4 cellular contexts compared by ENCODE assay signal in the genomic region with DNA sequence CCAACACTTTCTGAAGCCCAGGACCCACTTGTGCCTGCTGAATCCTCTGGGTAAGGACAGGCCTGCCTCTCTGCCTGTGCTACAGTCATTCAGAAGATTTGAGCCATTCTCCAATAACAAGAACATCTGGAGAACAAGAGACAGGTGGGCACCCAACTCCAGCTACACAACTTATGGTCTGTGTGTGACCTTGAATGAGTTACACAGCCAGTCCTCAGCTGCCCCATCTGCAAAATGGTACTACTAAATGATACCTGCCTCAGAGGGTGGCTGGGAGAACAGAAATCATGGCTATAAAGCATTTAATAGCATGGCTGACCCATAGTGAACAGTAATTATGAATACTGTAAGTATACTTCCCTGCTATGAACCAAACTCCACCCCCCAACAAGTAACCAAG.
TF ChIP-seq lines count a peak whose summit lies in the region.

No MANE protein-coding gene starts in this region.

TF ChIP-seq in SK-N-SH, 30 proteins besides CTCF, POLR2A, EP300 and RAD21:
- TF ChIP-seq SIN3A (IDR thresholded peaks at IDR 0.05; ENCODE audit: borderline replicate concordance, low read depth, low read length) (no peak), RFX5 (IDR thresholded peaks at IDR 0.05; ENCODE audit: low read length) (no peak)
- TF ChIP-seq, protein P1, sequence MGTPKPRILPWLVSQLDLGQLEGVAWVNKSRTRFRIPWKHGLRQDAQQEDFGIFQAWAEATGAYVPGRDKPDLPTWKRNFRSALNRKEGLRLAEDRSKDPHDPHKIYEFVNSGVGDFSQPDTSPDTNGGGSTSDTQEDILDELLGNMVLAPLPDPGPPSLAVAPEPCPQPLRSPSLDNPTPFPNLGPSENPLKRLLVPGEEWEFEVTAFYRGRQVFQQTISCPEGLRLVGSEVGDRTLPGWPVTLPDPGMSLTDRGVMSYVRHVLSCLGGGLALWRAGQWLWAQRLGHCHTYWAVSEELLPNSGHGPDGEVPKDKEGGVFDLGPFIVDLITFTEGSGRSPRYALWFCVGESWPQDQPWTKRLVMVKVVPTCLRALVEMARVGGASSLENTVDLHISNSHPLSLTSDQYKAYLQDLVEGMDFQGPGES (IDR thresholded peaks at IDR 0.05; ENCODE audit: low read depth, low read length): no peak
- TF ChIP-seq, protein P2, sequence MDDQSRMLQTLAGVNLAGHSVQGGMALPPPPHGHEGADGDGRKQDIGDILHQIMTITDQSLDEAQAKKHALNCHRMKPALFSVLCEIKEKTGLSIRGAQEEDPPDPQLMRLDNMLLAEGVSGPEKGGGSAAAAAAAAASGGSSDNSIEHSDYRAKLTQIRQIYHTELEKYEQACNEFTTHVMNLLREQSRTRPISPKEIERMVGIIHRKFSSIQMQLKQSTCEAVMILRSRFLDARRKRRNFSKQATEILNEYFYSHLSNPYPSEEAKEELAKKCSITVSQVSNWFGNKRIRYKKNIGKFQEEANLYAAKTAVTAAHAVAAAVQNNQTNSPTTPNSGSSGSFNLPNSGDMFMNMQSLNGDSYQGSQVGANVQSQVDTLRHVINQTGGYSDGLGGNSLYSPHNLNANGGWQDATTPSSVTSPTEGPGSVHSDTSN (IDR thresholded peaks at IDR 0.05): no peak

TF ChIP-seq in SK-N-SH treated with all-trans-retinoic acid at 6 μM for 48 hours, 23 proteins besides CTCF, POLR2A, EP300 and RAD21:
- no peak for TF ChIP-seq SNAI2 (CRISPR knock-in tag; IDR thresholded peaks at IDR 0.05)
- TF ChIP-seq OSR1 (CRISPR knock-in tag; IDR thresholded peaks at IDR 0.05): no peak
- no peak for TF ChIP-seq GLIS3 (CRISPR knock-in tag; IDR thresholded peaks at IDR 0.05)
- TF ChIP-seq ISL1 (CRISPR knock-in tag; IDR thresholded peaks at IDR 0.05): no peak
- TF ChIP-seq, protein P3, sequence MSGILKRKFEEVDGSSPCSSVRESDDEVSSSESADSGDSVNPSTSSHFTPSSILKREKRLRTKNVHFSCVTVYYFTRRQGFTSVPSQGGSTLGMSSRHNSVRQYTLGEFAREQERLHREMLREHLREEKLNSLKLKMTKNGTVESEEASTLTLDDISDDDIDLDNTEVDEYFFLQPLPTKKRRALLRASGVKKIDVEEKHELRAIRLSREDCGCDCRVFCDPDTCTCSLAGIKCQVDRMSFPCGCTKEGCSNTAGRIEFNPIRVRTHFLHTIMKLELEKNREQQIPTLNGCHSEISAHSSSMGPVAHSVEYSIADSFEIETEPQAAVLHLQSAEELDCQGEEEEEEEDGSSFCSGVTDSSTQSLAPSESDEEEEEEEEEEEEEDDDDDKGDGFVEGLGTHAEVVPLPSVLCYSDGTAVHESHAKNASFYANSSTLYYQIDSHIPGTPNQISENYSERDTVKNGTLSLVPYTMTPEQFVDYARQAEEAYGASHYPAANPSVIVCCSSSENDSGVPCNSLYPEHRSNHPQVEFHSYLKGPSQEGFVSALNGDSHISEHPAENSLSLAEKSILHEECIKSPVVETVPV (CRISPR knock-in tag; IDR thresholded peaks at IDR 0.05): no peak
- TF ChIP-seq ZNF8 (CRISPR knock-in tag; IDR thresholded peaks at IDR 0.05): no peak

TF ChIP-seq in WTC11, 78 proteins besides CTCF, POLR2A, EP300 and RAD21:
- TF ChIP-seq SOX15 (CRISPR knock-in tag; IDR thresholded peaks at IDR 0.05) (no peak), ESRRA (CRISPR knock-in tag; IDR thresholded peaks at IDR 0.05; ENCODE audit: borderline replicate concordance) (no peak), ZBTB21 (CRISPR knock-in tag; IDR thresholded peaks at IDR 0.05; ENCODE audit: borderline replicate concordance) (no peak), ZNF263 (CRISPR knock-in tag; IDR thresholded peaks at IDR 0.05; ENCODE audit: low read depth) (no peak)

TF ChIP-seq in HepG2, 621 proteins besides CTCF, POLR2A, EP300 and RAD21:
- TF ChIP-seq KLF16 (CRISPR knock-in tag; IDR thresholded peaks at IDR 0.05) (no peak), ZNF629 (CRISPR knock-in tag; conservative IDR thresholded peaks at IDR 0.05) (peak; percentile 59; the same call in 1 of the 2 replicates), RARG (CRISPR knock-in tag; IDR thresholded peaks at IDR 0.05; ENCODE audit: low read depth) (no peak), NR2F2 (IDR thresholded peaks at IDR 0.05; ENCODE audit: borderline replicate concordance, low read depth) (no peak), THAP8 (CRISPR knock-in tag; IDR thresholded peaks at IDR 0.05; ENCODE audit: borderline replicate concordance) (no peak), SP2 (CRISPR knock-in tag; IDR thresholded peaks at IDR 0.05) (no peak), ZNF326 (CRISPR knock-in tag; IDR thresholded peaks at IDR 0.05; ENCODE audit: borderline replicate concordance) (no peak), ATRX (CRISPR knock-in tag; IDR thresholded peaks at IDR 0.05; ENCODE audit: borderline replicate concordance) (no peak)
- TF ChIP-seq, protein P4, sequence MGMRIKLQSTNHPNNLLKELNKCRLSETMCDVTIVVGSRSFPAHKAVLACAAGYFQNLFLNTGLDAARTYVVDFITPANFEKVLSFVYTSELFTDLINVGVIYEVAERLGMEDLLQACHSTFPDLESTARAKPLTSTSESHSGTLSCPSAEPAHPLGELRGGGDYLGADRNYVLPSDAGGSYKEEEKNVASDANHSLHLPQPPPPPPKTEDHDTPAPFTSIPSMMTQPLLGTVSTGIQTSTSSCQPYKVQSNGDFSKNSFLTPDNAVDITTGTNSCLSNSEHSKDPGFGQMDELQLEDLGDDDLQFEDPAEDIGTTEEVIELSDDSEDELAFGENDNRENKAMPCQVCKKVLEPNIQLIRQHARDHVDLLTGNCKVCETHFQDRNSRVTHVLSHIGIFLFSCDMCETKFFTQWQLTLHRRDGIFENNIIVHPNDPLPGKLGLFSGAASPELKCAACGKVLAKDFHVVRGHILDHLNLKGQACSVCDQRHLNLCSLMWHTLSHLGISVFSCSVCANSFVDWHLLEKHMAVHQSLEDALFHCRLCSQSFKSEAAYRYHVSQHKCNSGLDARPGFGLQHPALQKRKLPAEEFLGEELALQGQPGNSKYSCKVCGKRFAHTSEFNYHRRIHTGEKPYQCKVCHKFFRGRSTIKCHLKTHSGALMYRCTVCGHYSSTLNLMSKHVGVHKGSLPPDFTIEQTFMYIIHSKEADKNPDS (CRISPR knock-in tag; IDR thresholded peaks at IDR 0.05): no peak
